ENCODE assay signal across 1 cellular context in genomic region chr2:182509-183122, GRCh38.
TF ChIP-seq lines count a peak whose summit lies in the region.

No MANE protein-coding gene starts in this region.

TF ChIP-seq in GM23338, 12 proteins besides CTCF, POLR2A, EP300 and RAD21 (continued from another document):
- no peak for TF ChIP-seq ETS1 (IDR thresholded peaks at IDR 0.05)
